ENCODE assay signal across 1 cellular context in genomic region chr9:89442016-89442415, GRCh38.
TF ChIP-seq lines count a peak whose summit lies in the region.

No MANE protein-coding gene starts in this region.

TF ChIP-seq in GM12878, 131 proteins besides CTCF, POLR2A, EP300 and RAD21:
- no peak for TF ChIP-seq SREBF1 (IDR thresholded peaks at IDR 0.05; ENCODE audit: low read length)
